8 cellular contexts compared by ENCODE assay signal in genomic region chr3:170357920-170358854, GRCh38. TPM values are rescaled to one million over a fixed set of nuclear protein-coding genes. Genes with fewer than 3 reads are reported as not detected.
A peak's percentile ranks its signal among the peaks of the same experiment; 100 is the strongest.
DNase-seq lines count a peak whose midpoint lies in the region; ATAC-seq and TF ChIP-seq lines count a peak whose summit lies in the region.

No MANE protein-coding gene starts in this region.

- TF ChIP-seq POLR2A in gastrocnemius medialis (IDR thresholded peaks at IDR 0.05), result no peak

- H3K27ac ChIP-seq in Karpas-422 (ENCODE audit: low read length) (peak overlapping the region; percentile 68), iPS DF 6.9 (ENCODE audit: low read length) (no peak overlapping the region), gastrocnemius medialis (peak overlapping the region; percentile 98 to 99 (median 99))

- peak overlapping the region; percentile 98 for H3K27ac Mint-ChIP-seq in Caco-2 (ENCODE audit: unreplicated experiment)
- H3K27ac Mint-ChIP-seq in T-helper 2 cell treated with Interferon-gamma antibody and Interleukin-4, amounts not matched to agents 5 μg/mL and 100 μg/mL, for 36 hours, result peak overlapping the region; percentile 84

- peak overlapping the region; percentile 83 for H3K4me2 ChIP-seq in Karpas-422 (ENCODE audit: low read depth, low read length, poor library complexity, severe bottlenecking)

- in situ Hi-C loops in astrocyte of the cerebellum (cut with HindIII; ENCODE audit: low sequenced_read_pairs) (no loop called here), gastrocnemius medialis (cut with MboI; ENCODE audit: low sequenced_read_pairs in 4 of 4) (loop anchor here in 1 of 4 donors (25.0 kb wide), 1 partner anchor 596 kb away; the partner anchor contains the start of genes ACTRT3, MYNN and TERC)

- no peaks in the 10 kb centered on the region for H3K9me2 ChIP-seq in Karpas-422 (replicated peaks; ENCODE audit: insufficient read depth, low read length)

- peak overlapping the region; percentile 89 for H3K9ac ChIP-seq in Karpas-422 (ENCODE audit: low read length)

- H3K4me3 ChIP-seq in Caco-2 (ENCODE audit: low read depth, low read length) (peak overlapping the region; percentile 95), Karpas-422 (ENCODE audit: low read length) (peak overlapping the region; percentile 90), astrocyte of the cerebellum (ENCODE audit: low read depth, low read length) (peak overlapping the region; percentile 60), iPS DF 6.9 (ENCODE audit: low read length) (peak overlapping the region; percentile 67), gastrocnemius medialis (peak overlapping the region; percentile 86 to 93 (median 92))

- BruUV-seq in Caco-2 (replicated peaks; lab: Mats Ljungman, UMichigan), result no TSS peak

- H4K20me1 ChIP-seq in Karpas-422 (ENCODE audit: insufficient read depth, low read depth, low read length), result no peaks in the 10 kb centered on the region

- DNase-seq in Caco-2, result peak; percentile 73 to 81
- peak; percentile 78 for DNase-seq in Karpas-422
- DNase-seq in T-helper 2 cell treated with Interferon-gamma antibody and Interleukin-4, amounts not matched to agents 5 μg/mL and 100 μg/mL, for 36 hours (ENCODE audit: low spot score), result peak; percentile 73
- no peak for DNase-seq in astrocyte of the cerebellum (ENCODE audit: low read depth)
- no peak for DNase-seq in iPS DF 6.9 (ENCODE audit: low read depth, low spot score)
- DNase-seq in gastrocnemius medialis, result peak; percentile 47 to 88
- DNase-seq in cortex of kidney (lab: John Stamatoyannopoulos, UW), result no peak

- TF ChIP-seq CTCF in Caco-2 (IDR thresholded peaks at IDR 0.05; ENCODE audit: insufficient read depth in 1 of 2, low read depth in 1 of 2, low read length in 1 of 2, severe bottlenecking in 1 of 2, unreplicated experiment in 1 of 2), result peak; percentile 54 to 64
- peak; percentile 44 for TF ChIP-seq CTCF in astrocyte of the cerebellum (IDR thresholded peaks at IDR 0.05; ENCODE audit: low read depth, low read length, missing control alignments)
- peak in 4 of 5 experiments; percentile 15 to 51 (median 36) for TF ChIP-seq CTCF in gastrocnemius medialis (IDR thresholded peaks at IDR 0.05 in 4 of 5, conservative IDR thresholded peaks at IDR 0.05 in 1 of 5)

- H3K36me3 Mint-ChIP-seq in Caco-2 (ENCODE audit: insufficient read depth, unreplicated experiment), result peaks cover 19% of the 10 kb centered on the region
- peaks cover 31% of the 10 kb centered on the region for H3K36me3 Mint-ChIP-seq in T-helper 2 cell treated with Interferon-gamma antibody and Interleukin-4, amounts not matched to agents 5 μg/mL and 100 μg/mL, for 36 hours (ENCODE audit: low read depth)

- intact Hi-C loops in Caco-2 (cut with micrococcal nuclease; ENCODE audit: unreplicated experiment) (loop anchor here (1.0 to 2.0 kb wide), 3 partner anchors 48 to 177 kb away; partner anchors contain the start of genes PHC3 and PRKCI), gastrocnemius medialis (cut with DNase I; ENCODE audit: low total_unique reads) (loop anchor here (2.0 to 10.0 kb wide), 5 partner anchors 54 to 1097 kb away; partner anchors contain the start of genes MYNN, PHC3 and PRKCI)

- POLR2A ChIA-PET in Caco-2 (lab: Charles Lee), result interaction anchor here (0.5 to 1.0 kb wide), 5 partner anchors 26 to 1096 kb away, joined by 3 to 4 read pairs (median 3); no protein-coding TSS in a partner anchor

- H3K4me1 ChIP-seq in Caco-2, result peaks cover 5% of the 10 kb centered on the region
- peaks cover 50% of the 10 kb centered on the region for H3K4me1 ChIP-seq in Karpas-422 (ENCODE audit: low read length)
- no peaks in the 10 kb centered on the region; the same call in 1 of the 2 replicates for H3K4me1 ChIP-seq in iPS DF 6.9 (ENCODE audit: control insufficient read depth, insufficient read depth, low read length)
- H3K4me1 ChIP-seq in gastrocnemius medialis, result peaks cover 39 to 47% of the 10 kb centered on the region in 2 donors

- CTCF ChIA-PET in Caco-2 (lab: Charles Lee), result interaction anchor here (0.6 kb wide), 2 partner anchors 48 to 493 kb away, joined by 3 to 5 read pairs; no protein-coding TSS in a partner anchor

- no CpG with 5 or more reads among the region's 56 CpGs for WGBS in iPS DF 6.9 (ENCODE audit: insufficient coverage, insufficient read length)

- H3K4me1 Mint-ChIP-seq in Caco-2 (ENCODE audit: low read depth, unreplicated experiment), result peaks cover 19% of the 10 kb centered on the region
- peaks cover 30% of the 10 kb centered on the region for H3K4me1 Mint-ChIP-seq in T-helper 2 cell treated with Interferon-gamma antibody and Interleukin-4, amounts not matched to agents 5 μg/mL and 100 μg/mL, for 36 hours (ENCODE audit: low read depth)

- ATAC-seq in GM21515 (IDR thresholded peaks at IDR 0.05; ENCODE audit: unreplicated experiment), result peak; percentile 8
- ATAC-seq in gastrocnemius medialis, result peak; percentile 39 to 47

- no peaks in the 10 kb centered on the region for H3K9me3 Mint-ChIP-seq in Caco-2 (ENCODE audit: unreplicated experiment)
- H3K9me3 Mint-ChIP-seq in T-helper 2 cell treated with Interferon-gamma antibody and Interleukin-4, amounts not matched to agents 5 μg/mL and 100 μg/mL, for 36 hours, result no peaks in the 10 kb centered on the region

- H3K27me3 ChIP-seq in Caco-2 (replicated peaks; ENCODE audit: control insufficient read depth, insufficient read depth, low read length) (no peaks in the 10 kb centered on the region), Karpas-422 (ENCODE audit: low read length) (no peaks in the 10 kb centered on the region), iPS DF 6.9 (ENCODE audit: control insufficient read depth, insufficient read depth, low read length) (no peaks in the 10 kb centered on the region), gastrocnemius medialis (no peaks in the 10 kb centered on the region)

- no peaks in the 10 kb centered on the region for H3K27me3 Mint-ChIP-seq in Caco-2 (ENCODE audit: insufficient read depth, unreplicated experiment)
- H3K27me3 Mint-ChIP-seq in T-helper 2 cell treated with Interferon-gamma antibody and Interleukin-4, amounts not matched to agents 5 μg/mL and 100 μg/mL, for 36 hours (ENCODE audit: low read depth), result peaks cover 10% of the 10 kb centered on the region

- H3K36me3 ChIP-seq in Caco-2 (ENCODE audit: control insufficient read depth, insufficient read depth, low read length) (no peaks in the 10 kb centered on the region), Karpas-422 (ENCODE audit: insufficient read depth, low read length) (peaks cover 5% of the 10 kb centered on the region; the same call in 1 of the 2 replicates), iPS DF 6.9 (ENCODE audit: control insufficient read depth, insufficient read depth, low read length) (peaks cover 8% of the 10 kb centered on the region), gastrocnemius medialis (no peaks in the 10 kb centered on the region)

- H3K9me3 ChIP-seq in Caco-2, result no peaks in the 10 kb centered on the region
- no peaks in the 10 kb centered on the region for H3K9me3 ChIP-seq in Karpas-422 (ENCODE audit: low read length)
- H3K9me3 ChIP-seq in iPS DF 6.9 (ENCODE audit: control insufficient read depth, insufficient read depth, low read length), result no peaks in the 10 kb centered on the region
- no peaks in the 10 kb centered on the region for H3K9me3 ChIP-seq in gastrocnemius medialis

- peaks cover 49% of the 10 kb centered on the region for H3K79me2 ChIP-seq in Karpas-422 (ENCODE audit: low read length)

- peak overlapping the region; percentile 92 for H3K4me3 Mint-ChIP-seq in Caco-2 (ENCODE audit: unreplicated experiment)
- H3K4me3 Mint-ChIP-seq in T-helper 2 cell treated with Interferon-gamma antibody and Interleukin-4, amounts not matched to agents 5 μg/mL and 100 μg/mL, for 36 hours, result peak overlapping the region; percentile 89

- peak overlapping the region; percentile 58; the same call in 1 of the 2 replicates for H2AFZ ChIP-seq in Karpas-422 (ENCODE audit: low read length)

RNA-seq across cellular contexts. Expression of gene SKIL, which starts 0.7 kb away (rescaled TPM):
- total RNA-seq in Caco-2 (2022) (19.6 and 20.5 TPM in 2 replicates), gastrocnemius medialis (10 to 100 TPM; 26.7 to 45.1 (median 29.4) TPM)
- total RNA-seq in Karpas-422 (2014; rRNA removed; shearing (Covaris generic); ENCODE audit: low replicate concordance), result 43.7 and 49.5 TPM in 2 replicates

Comparison
In these comparisons a context has a peak if more than half of its experiments do, and no peak if none do; other contexts are left out.
1. DNase-seq: peak in Caco-2 (2 of 2), Karpas-422 (single experiment), T-helper 2 cell treated with Interferon-gamma antibody and Interleukin-4, amounts not matched to agents 5 μg/mL and 100 μg/mL, for 36 hours (single experiment) and gastrocnemius medialis (2 of 2); none in astrocyte of the cerebellum (single experiment), iPS DF 6.9 (single experiment) and cortex of kidney (single experiment).
2. Peak in every context shown above with its lines, with median percentiles within 50 percentile points of each other: H3K4me3 ChIP-seq and CTCF ChIP-seq.